In genomic region chr13:114097504-114097892, GRCh38 we compare ENCODE assay signal across 1 cellular context.
TF ChIP-seq lines count a peak whose summit lies in the region.

No MANE protein-coding gene starts in this region.

TF ChIP-seq in GM23338, 12 proteins besides CTCF, POLR2A, EP300 and RAD21 (continued from another document):
- no peak for TF ChIP-seq EZH2 (IDR thresholded peaks at IDR 0.05; ENCODE audit: low read depth, unreplicated experiment)
- no peak for TF ChIP-seq ZNF114 (CRISPR knock-in tag; IDR thresholded peaks at IDR 0.05)
- TF ChIP-seq, protein P1, sequence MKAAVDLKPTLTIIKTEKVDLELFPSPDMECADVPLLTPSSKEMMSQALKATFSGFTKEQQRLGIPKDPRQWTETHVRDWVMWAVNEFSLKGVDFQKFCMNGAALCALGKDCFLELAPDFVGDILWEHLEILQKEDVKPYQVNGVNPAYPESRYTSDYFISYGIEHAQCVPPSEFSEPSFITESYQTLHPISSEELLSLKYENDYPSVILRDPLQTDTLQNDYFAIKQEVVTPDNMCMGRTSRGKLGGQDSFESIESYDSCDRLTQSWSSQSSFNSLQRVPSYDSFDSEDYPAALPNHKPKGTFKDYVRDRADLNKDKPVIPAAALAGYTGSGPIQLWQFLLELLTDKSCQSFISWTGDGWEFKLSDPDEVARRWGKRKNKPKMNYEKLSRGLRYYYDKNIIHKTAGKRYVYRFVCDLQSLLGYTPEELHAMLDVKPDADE (IDR thresholded peaks at IDR 0.05), result no peak
- no peak for TF ChIP-seq STAT1 (IDR thresholded peaks at IDR 0.05; ENCODE audit: unreplicated experiment)
- TF ChIP-seq ZNF331 (CRISPR knock-in tag; IDR thresholded peaks at IDR 0.05; ENCODE audit: low read depth), result no peak
- no peak for TF ChIP-seq POLR2AphosphoS5 (IDR thresholded peaks at IDR 0.05; ENCODE audit: low read depth)
- TF ChIP-seq EZH2phosphoT487 (IDR thresholded peaks at IDR 0.05; ENCODE audit: unreplicated experiment), result no peak
- no peak for TF ChIP-seq CREB1 (CRISPR knock-in tag; IDR thresholded peaks at IDR 0.05; ENCODE audit: low read depth)
- TF ChIP-seq REST (IDR thresholded peaks at IDR 0.05; ENCODE audit: unreplicated experiment), result no peak
